In the genomic region with DNA sequence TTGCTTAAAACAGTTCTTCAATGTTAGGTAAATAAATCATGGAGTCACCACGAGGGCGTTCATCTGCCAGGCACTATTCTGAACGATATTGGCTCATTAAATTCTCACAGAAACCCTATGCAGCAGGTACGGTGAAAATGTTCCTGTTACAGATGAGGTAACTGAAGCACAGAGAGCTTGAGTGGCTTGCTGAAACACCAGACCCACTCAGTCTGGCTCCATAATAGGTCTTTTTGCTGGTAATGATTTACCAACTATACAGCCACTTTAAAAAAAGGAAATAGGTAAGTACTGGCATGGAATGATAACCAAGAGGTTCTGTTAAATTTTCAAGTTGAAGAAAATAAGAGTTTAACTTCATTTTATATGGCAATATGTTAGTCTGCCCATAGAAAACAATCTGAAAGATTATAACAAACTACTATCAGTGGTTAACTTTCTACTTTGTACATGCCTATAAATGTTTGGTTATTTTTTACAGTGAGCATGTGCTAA, we compare ENCODE assay signal across 9 cellular contexts. TPM values are rescaled to one million over a fixed set of nuclear protein-coding genes. Genes with fewer than 3 reads are reported as not detected.
A peak's percentile ranks its signal among the peaks of the same experiment; 100 is the strongest.
DNase-seq lines count a peak whose midpoint lies in the region; TF ChIP-seq lines count a peak whose summit lies in the region.
"Had no signal": no experiment of that assay in that cellular context is flagged by ENCODE, and none has a peak within 500 bp of the region (broad histone marks: within the 10 kb centered on the region; RNA-seq: fewer than 3 reads in every experiment).

No MANE protein-coding gene starts in this region.

- no peak for TF ChIP-seq POLR2A in testis (IDR thresholded peaks at IDR 0.05)

- H3K36me3 Mint-ChIP-seq in activated T-helper 2 cell treated with anti-CD3 and anti-CD28 coated beads, Interferon-gamma antibody, Interleukin-2, Interleukin-4, amounts not matched to agents 10 μg/mL and 5 μg/mL and 100 μg/mL, durations not matched to agents 14 hours and 24 hours and 36 hours (ENCODE audit: low read depth), result peaks cover 27% of the 10 kb centered on the region
- H3K36me3 Mint-ChIP-seq: memory B cell had no signal

- H3K79me2 ChIP-seq in hepatocyte, result peaks cover 36% of the 10 kb centered on the region

- no peak overlapping the region for H3K27ac Mint-ChIP-seq in activated T-helper 2 cell treated with anti-CD3 and anti-CD28 coated beads, Interferon-gamma antibody, Interleukin-2, Interleukin-4, amounts not matched to agents 10 μg/mL and 5 μg/mL and 100 μg/mL, durations not matched to agents 14 hours and 24 hours and 36 hours
- H3K27ac Mint-ChIP-seq: memory B cell had no signal

- H3K27ac ChIP-seq in hepatocyte, result peak overlapping the region; percentile 100
- peak overlapping the region; percentile 97 to 99 for H3K27ac ChIP-seq in testis

- H3K4me3 ChIP-seq in hepatocyte, result no peak overlapping the region
- peak overlapping the region; percentile 82 to 99 for H3K4me3 ChIP-seq in testis

- no peaks in the 10 kb centered on the region for H3K9me3 Mint-ChIP-seq in activated T-helper 2 cell treated with anti-CD3 and anti-CD28 coated beads, Interferon-gamma antibody, Interleukin-2, Interleukin-4, amounts not matched to agents 10 μg/mL and 5 μg/mL and 100 μg/mL, durations not matched to agents 14 hours and 24 hours and 36 hours
- H3K9me3 Mint-ChIP-seq: memory B cell had no signal

- TF ChIP-seq CTCF in hepatocyte (IDR thresholded peaks at IDR 0.05; ENCODE audit: poor library complexity) (no peak), testis (IDR thresholded peaks at IDR 0.05) (no peak)

- H3K36me3 ChIP-seq in hepatocyte (replicated peaks; ENCODE audit: insufficient read depth, low read depth) (no peaks in the 10 kb centered on the region), testis (ENCODE audit: low read depth, missing control alignments) (no peaks in the 10 kb centered on the region)

- H3K27me3 ChIP-seq in hepatocyte (no peaks in the 10 kb centered on the region), testis (no peaks in the 10 kb centered on the region)

- peaks cover 29% of the 10 kb centered on the region for H4K20me1 ChIP-seq in hepatocyte (ENCODE audit: insufficient read depth, poor library complexity, severe bottlenecking)

- H3K9me3 ChIP-seq in hepatocyte (ENCODE audit: low read depth) (no peaks in the 10 kb centered on the region), testis (no peaks in the 10 kb centered on the region)

- H2AFZ ChIP-seq in hepatocyte, result peak overlapping the region; percentile 43

- DNase-seq in NCI-H748 (lab: John Stamatoyannopoulos, UW; ENCODE audit: unreplicated experiment) (peak; percentile 34), NCI-H748 treated with DMSO at 0.1 percent for 48 hours (lab: John Stamatoyannopoulos, UW) (no peak), NCI-H345 treated with DMSO at 0.1 percent for 48 hours (lab: John Stamatoyannopoulos, UW; ENCODE audit: unreplicated experiment) (peak; percentile 22), hepatocyte (ENCODE audit: low spot score) (no peak), testis (no peak), AG20443 (ENCODE audit: low spot score) (no peak)
- no peak for DNase-seq in stimulated activated CD4-positive, alpha-beta T cell treated with anti-CD3 and anti-CD28 coated beads, Interleukin-15, amount 100 ng/mL, for 24 hours
- DNase-seq in activated T-helper 2 cell treated with anti-CD3 and anti-CD28 coated beads, Interferon-gamma antibody, Interleukin-2, Interleukin-4, amounts not matched to agents 10 μg/mL and 5 μg/mL and 100 μg/mL, durations not matched to agents 14 hours and 24 hours and 36 hours (ENCODE audit: low spot score), result no peak

- peaks cover 23% of the 10 kb centered on the region for H3K4me1 ChIP-seq in hepatocyte (ENCODE audit: insufficient read depth)
- H3K4me1 ChIP-seq in testis, result peaks cover 31% of the 10 kb centered on the region

- peaks cover 29% of the 10 kb centered on the region for H3K4me1 Mint-ChIP-seq in activated T-helper 2 cell treated with anti-CD3 and anti-CD28 coated beads, Interferon-gamma antibody, Interleukin-2, Interleukin-4, amounts not matched to agents 10 μg/mL and 5 μg/mL and 100 μg/mL, durations not matched to agents 14 hours and 24 hours and 36 hours (ENCODE audit: low read depth)

- peaks cover 18% of the 10 kb centered on the region for H3K27me3 Mint-ChIP-seq in activated T-helper 2 cell treated with anti-CD3 and anti-CD28 coated beads, Interferon-gamma antibody, Interleukin-2, Interleukin-4, amounts not matched to agents 10 μg/mL and 5 μg/mL and 100 μg/mL, durations not matched to agents 14 hours and 24 hours and 36 hours (ENCODE audit: low read depth)
- H3K27me3 Mint-ChIP-seq: memory B cell had no signal

- intact Hi-C loops in testis (cut with DNase I; ENCODE audit: low total_unique reads), result no loop called here
- intact Hi-C loops in activated T-helper 2 cell treated with anti-CD3 and anti-CD28 coated beads, Interferon-gamma antibody, Interleukin-2, Interleukin-4, amounts not matched to agents 10 μg/mL and 5 μg/mL and 100 μg/mL, durations not matched to agents 14 hours and 24 hours and 36 hours (cut with micrococcal nuclease), result loop anchor here (2.0 to 10.0 kb wide), 5 partner anchors 23 to 737 kb away; a partner anchor contains a TSS

- peak overlapping the region; percentile 73 for H3K4me2 ChIP-seq in hepatocyte

- WGBS in hepatocyte (ENCODE audit: low lambda C conversion rate, missing lambda C conversion rate), result 63% methylated on average over 4 of the region's 4 CpGs
- 5 to 12% methylated on average over 4 of the region's 4 CpGs for WGBS in testis, 2 donors

- H3K9me2 ChIP-seq in hepatocyte (replicated peaks; ENCODE audit: insufficient read depth), result no peaks in the 10 kb centered on the region

- no peak overlapping the region for H3K4me3 Mint-ChIP-seq in activated T-helper 2 cell treated with anti-CD3 and anti-CD28 coated beads, Interferon-gamma antibody, Interleukin-2, Interleukin-4, amounts not matched to agents 10 μg/mL and 5 μg/mL and 100 μg/mL, durations not matched to agents 14 hours and 24 hours and 36 hours (ENCODE audit: low read depth)
- H3K4me3 Mint-ChIP-seq: memory B cell had no signal

RNA-seq across cellular contexts. Expression of a gene that starts 1.3 kb away (rescaled TPM):
- total RNA-seq in hepatocyte, result 158 and 186 TPM in 2 replicates
- polyA plus RNA-seq in hepatocyte, result 128 and 141 TPM in 2 replicates
- total RNA-seq in testis, result 10 to 100 TPM; 67.8 to 69.3 TPM
- polyA plus RNA-seq in testis (ENCODE audit: insufficient read depth, low read depth, low replicate concordance), result 69.8 TPM
- 81.3 and 82.3 TPM in 2 replicates for total RNA-seq in activated T-helper 2 cell treated with anti-CD3 and anti-CD28 coated beads, Interferon-gamma antibody, Interleukin-2, Interleukin-4, amounts not matched to agents 10 μg/mL and 5 μg/mL and 100 μg/mL, durations not matched to agents 14 hours and 24 hours and 36 hours

Comparison
In these comparisons a context has a peak if more than half of its experiments do, and no peak if none do; other contexts are left out.
1. DNase-seq: peak in NCI-H748 (single experiment) and NCI-H345 treated with DMSO at 0.1 percent for 48 hours (single experiment); none in NCI-H748 treated with DMSO at 0.1 percent for 48 hours (single experiment), hepatocyte (single experiment), testis (single experiment), AG20443 (single experiment), stimulated activated CD4-positive, alpha-beta T cell treated with anti-CD3 and anti-CD28 coated beads, Interleukin-15, amount 100 ng/mL, for 24 hours (single experiment) and activated T-helper 2 cell treated with anti-CD3 and anti-CD28 coated beads, Interferon-gamma antibody, Interleukin-2, Interleukin-4, amounts not matched to agents 10 μg/mL and 5 μg/mL and 100 μg/mL, durations not matched to agents 14 hours and 24 hours and 36 hours (single experiment).